In genomic region chr2:236688157-236688556, GRCh38 we compare ENCODE assay signal across 19 cellular contexts.
DNase-seq lines count a peak whose midpoint lies in the region; ATAC-seq, FAIRE-seq and TF ChIP-seq lines count a peak whose summit lies in the region.
"Had no signal": no experiment of that assay in that cellular context is flagged by ENCODE, and none has a peak within 500 bp of the region (broad histone marks: within the 10 kb centered on the region; RNA-seq: fewer than 3 reads in every experiment).

No MANE protein-coding gene starts in this region.

- H3K36me3 Mint-ChIP-seq in neural progenitor cell, result no peaks in the 10 kb centered on the region
- H3K36me3 Mint-ChIP-seq: CD8-positive, alpha-beta T cell had no signal

- no peak overlapping the region for H4K8ac ChIP-seq in mesendoderm (ENCODE audit: low read depth, low read length)

- no peaks in the 10 kb centered on the region for H4K20me1 ChIP-seq in BLaER1
- H4K20me1 ChIP-seq in neural progenitor cell (ENCODE audit: low read depth), result no peaks in the 10 kb centered on the region

- intact Hi-C loops in A673 (cut with micrococcal nuclease; ENCODE audit: unreplicated experiment), result no loop called here

- WGBS in mesendoderm (ENCODE audit: extremely low coverage, insufficient coverage, low lambda C conversion rate), result no CpG with 5 or more reads among the region's 6 CpGs

- peak overlapping the region; percentile 43 for H3K27ac Mint-ChIP-seq in neural progenitor cell
- H3K27ac Mint-ChIP-seq: CD8-positive, alpha-beta T cell had no signal

- H3K4me3 Mint-ChIP-seq in neural progenitor cell, result no peak overlapping the region
- H3K4me3 Mint-ChIP-seq: CD8-positive, alpha-beta T cell had no signal

- CTCF ChIA-PET in RWPE1 (lab: Yijun Ruan, JAX) (interaction anchor here (0.6 kb wide), 2 partner anchors 46 to 322 kb away, joined by 3 to 4 read pairs; no protein-coding TSS in a partner anchor), A673 (lab: Charles Lee) (no interaction called here)

- H3K79me2 ChIP-seq in mesendoderm (ENCODE audit: control insufficient read depth, insufficient read depth, low read length) (no peaks in the 10 kb centered on the region), neural progenitor cell (ENCODE audit: low read depth) (no peaks in the 10 kb centered on the region)

- H2BK5ac ChIP-seq in mesendoderm (ENCODE audit: low read length), result no peak overlapping the region

- no peaks in the 10 kb centered on the region for H3K36me3 ChIP-seq in BLaER1
- no peaks in the 10 kb centered on the region for H3K36me3 ChIP-seq in mesendoderm (ENCODE audit: control insufficient read depth, insufficient read depth, low read length)
- no peaks in the 10 kb centered on the region for H3K36me3 ChIP-seq in neural progenitor cell
- no peaks in the 10 kb centered on the region for H3K36me3 ChIP-seq in A673 (ENCODE audit: insufficient read depth, low read length, poor library complexity, severe bottlenecking)

- BruUV-seq in A673 (replicated peaks; lab: Mats Ljungman, UMichigan), result no TSS peak

- H3K4me1 Mint-ChIP-seq in neural progenitor cell, result peaks cover 71% of the 10 kb centered on the region

- no peaks in the 10 kb centered on the region for H3K9me3 ChIP-seq in BLaER1
- H3K9me3 ChIP-seq in neural progenitor cell (ENCODE audit: low read depth), result no peaks in the 10 kb centered on the region
- H3K9me3 ChIP-seq in A673 (ENCODE audit: low read depth, low read length, poor library complexity, severe bottlenecking), result no peaks in the 10 kb centered on the region

- H3K9me3 Mint-ChIP-seq in neural progenitor cell, result no peaks in the 10 kb centered on the region
- H3K9me3 Mint-ChIP-seq: CD8-positive, alpha-beta T cell had no signal

- ATAC-seq in HG03097 (IDR thresholded peaks at IDR 0.05; ENCODE audit: low FRiP score, unreplicated experiment), result no peak
- ATAC-seq: CD8-positive, alpha-beta T cell; GM12878 had no signal

- no peak overlapping the region for H3K23ac ChIP-seq in mesendoderm (ENCODE audit: low read length)

- peak overlapping the region; percentile 70 for H2AFZ ChIP-seq in neural progenitor cell (replicated peaks)

- peaks cover 81% of the 10 kb centered on the region for H3K4me1 ChIP-seq in BLaER1
- H3K4me1 ChIP-seq in mesendoderm (ENCODE audit: control insufficient read depth, low read depth, low read length), result peaks cover 12% of the 10 kb centered on the region
- peaks cover 25% of the 10 kb centered on the region for H3K4me1 ChIP-seq in neural progenitor cell
- no peaks in the 10 kb centered on the region for H3K4me1 ChIP-seq in A673 (ENCODE audit: insufficient read depth, low read length, poor library complexity, severe bottlenecking)

- H2BK120ac ChIP-seq in mesendoderm (ENCODE audit: low read depth, low read length), result peak overlapping the region; percentile 17

- H4K5ac ChIP-seq in mesendoderm (ENCODE audit: low read length), result no peak overlapping the region

- no peak overlapping the region for H2BK15ac ChIP-seq in mesendoderm (replicated peaks; ENCODE audit: low read depth)

- H3K27me3 Mint-ChIP-seq in neural progenitor cell (ENCODE audit: insufficient read depth, low read depth), result peaks cover 9% of the 10 kb centered on the region

- POLR2A ChIA-PET in RWPE1 (lab: Yijun Ruan, JAX; ENCODE audit: low non-redundant PET) (no interaction called here), A673 (lab: Charles Lee; ENCODE audit: low non-redundant PET) (no interaction called here)

- H3K4me2 ChIP-seq in BLaER1 (peak overlapping the region; percentile 82), mesendoderm (ENCODE audit: low read length) (no peak overlapping the region), neural progenitor cell (no peak overlapping the region)

- H3K4me3 ChIP-seq in BLaER1, result no peak overlapping the region
- no peak overlapping the region for H3K4me3 ChIP-seq in mesendoderm (ENCODE audit: low read length)
- no peak overlapping the region for H3K4me3 ChIP-seq in neural progenitor cell
- H3K4me3 ChIP-seq in A673 (ENCODE audit: low read depth, low read length, poor library complexity, severe bottlenecking), result no peak overlapping the region
- H3K4me3 ChIP-seq: GM12878 had no signal

- no peak overlapping the region for H3K56ac ChIP-seq in mesendoderm (ENCODE audit: low read length)

- H3K27me3 ChIP-seq in BLaER1 (no peaks in the 10 kb centered on the region), mesendoderm (ENCODE audit: insufficient read depth, low read length, poor library complexity) (no peaks in the 10 kb centered on the region), neural progenitor cell (no peaks in the 10 kb centered on the region), A673 (replicated peaks; ENCODE audit: insufficient read depth, low read depth, low read length, poor library complexity) (no peaks in the 10 kb centered on the region)

- no peaks in the 10 kb centered on the region for H3K79me1 ChIP-seq in mesendoderm (ENCODE audit: low read length)

- no peak overlapping the region for H2AK5ac ChIP-seq in mesendoderm (ENCODE audit: low read length)

- H3K18ac ChIP-seq in mesendoderm (ENCODE audit: low read length), result no peak overlapping the region

- TF ChIP-seq CTCF in RWPE1 (conservative IDR thresholded peaks at IDR 0.05; ENCODE audit: low read depth), result no peak
- TF ChIP-seq CTCF in neural progenitor cell (IDR thresholded peaks at IDR 0.05), result no peak
- TF ChIP-seq CTCF in A673 (conservative IDR thresholded peaks at IDR 0.05; ENCODE audit: low read depth, low read length), result no peak

- DNase-seq in RWPE1 (ENCODE audit: low spot score) (no peak), mesendoderm (no peak), neural progenitor cell (ENCODE audit: low spot score) (no peak), A673 (ENCODE audit: low spot score) (no peak), RCC 7860 (ENCODE audit: low spot score) (no peak)
- no peak for DNase-seq in activated CD4-positive, alpha-beta T cell treated with anti-CD3 and anti-CD28 coated beads, Interleukin-2, amount 50 U/mL, for 4 hours
- DNase-seq: CD8-positive, alpha-beta T cell; DND-41; H7; Karpas-422; MV-4-11; NCI-H1105 treated with DMSO at 0.1 percent for 48 hours; NCI-H1694; NCI-H2081 treated with DMSO at 0.1 percent for 48 hours; NCI-H524 treated with DMSO at 0.1 percent for 48 hours; RPMI8226 had no signal

- H3K4ac ChIP-seq in mesendoderm (ENCODE audit: low read depth, low read length), result no peak overlapping the region

- H3K27ac ChIP-seq in BLaER1 (no peak overlapping the region), RWPE1 (peak overlapping the region; percentile 69), mesendoderm (ENCODE audit: low read depth, low read length) (no peak overlapping the region), neural progenitor cell (no peak overlapping the region), A673 (ENCODE audit: low read depth, low read length, poor library complexity, severe bottlenecking) (no peak overlapping the region)

- no peak overlapping the region for H3K9ac ChIP-seq in BLaER1
- no peak overlapping the region for H3K9ac ChIP-seq in mesendoderm (ENCODE audit: low read length)
- no peak overlapping the region for H3K9ac ChIP-seq in neural progenitor cell

- no peak for FAIRE-seq in RCC 7860 (lab: Jason Lieb, UNC)
- FAIRE-seq: GM12878 had no signal

- no peaks in the 10 kb centered on the region for H3F3A ChIP-seq in neural progenitor cell (ENCODE audit: low read depth)
